ENCODE assay signal across 3 cellular contexts in genomic region chr9:37032713-37033112, GRCh38.
TF ChIP-seq lines count a peak whose summit lies in the region.

No MANE protein-coding gene starts in this region.

TF ChIP-seq in HEK293, 187 proteins besides CTCF, POLR2A, EP300 and RAD21:
- TF ChIP-seq ZFHX2 (tag by site-specific recombination; conservative IDR thresholded peaks at IDR 0.05) (0 out of 2 replicates have a peak, but pooled peaks have one; percentile 6), GLIS2 (tag by site-specific recombination; IDR thresholded peaks at IDR 0.05) (no peak), KLF8 (tag by site-specific recombination; IDR thresholded peaks at IDR 0.05) (no peak)
TF ChIP-seq in HEK293: peak in this region for 1.

TF ChIP-seq in H1, 55 proteins besides CTCF, POLR2A, EP300 and RAD21:
- TF ChIP-seq EZH2 (IDR thresholded peaks at IDR 0.05; ENCODE audit: low read depth, low read length, severe bottlenecking) (peak; percentile 29), TAF1 (IDR thresholded peaks at IDR 0.05; ENCODE audit: low read depth, low read length) (no peak)
TF ChIP-seq in H1: peak in this region for 1.

TF ChIP-seq in SK-N-SH, 30 proteins besides CTCF, POLR2A, EP300 and RAD21:
- no peak for TF ChIP-seq MEF2A (IDR thresholded peaks at IDR 0.05; ENCODE audit: borderline replicate concordance, low read depth)
- TF ChIP-seq SMC3 (IDR thresholded peaks at IDR 0.05; ENCODE audit: low read depth, low read length): no peak
- TF ChIP-seq, protein P1, sequence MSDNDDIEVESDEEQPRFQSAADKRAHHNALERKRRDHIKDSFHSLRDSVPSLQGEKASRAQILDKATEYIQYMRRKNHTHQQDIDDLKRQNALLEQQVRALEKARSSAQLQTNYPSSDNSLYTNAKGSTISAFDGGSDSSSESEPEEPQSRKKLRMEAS (IDR thresholded peaks at IDR 0.05; ENCODE audit: low read depth): no peak
- no peak for TF ChIP-seq FOXJ3 (CRISPR knock-in tag; IDR thresholded peaks at IDR 0.05)
- no peak for TF ChIP-seq TEAD4 (IDR thresholded peaks at IDR 0.05; ENCODE audit: borderline replicate concordance, insufficient read depth)
- no peak for TF ChIP-seq TCF12 (IDR thresholded peaks at IDR 0.05)
- TF ChIP-seq, protein P2, sequence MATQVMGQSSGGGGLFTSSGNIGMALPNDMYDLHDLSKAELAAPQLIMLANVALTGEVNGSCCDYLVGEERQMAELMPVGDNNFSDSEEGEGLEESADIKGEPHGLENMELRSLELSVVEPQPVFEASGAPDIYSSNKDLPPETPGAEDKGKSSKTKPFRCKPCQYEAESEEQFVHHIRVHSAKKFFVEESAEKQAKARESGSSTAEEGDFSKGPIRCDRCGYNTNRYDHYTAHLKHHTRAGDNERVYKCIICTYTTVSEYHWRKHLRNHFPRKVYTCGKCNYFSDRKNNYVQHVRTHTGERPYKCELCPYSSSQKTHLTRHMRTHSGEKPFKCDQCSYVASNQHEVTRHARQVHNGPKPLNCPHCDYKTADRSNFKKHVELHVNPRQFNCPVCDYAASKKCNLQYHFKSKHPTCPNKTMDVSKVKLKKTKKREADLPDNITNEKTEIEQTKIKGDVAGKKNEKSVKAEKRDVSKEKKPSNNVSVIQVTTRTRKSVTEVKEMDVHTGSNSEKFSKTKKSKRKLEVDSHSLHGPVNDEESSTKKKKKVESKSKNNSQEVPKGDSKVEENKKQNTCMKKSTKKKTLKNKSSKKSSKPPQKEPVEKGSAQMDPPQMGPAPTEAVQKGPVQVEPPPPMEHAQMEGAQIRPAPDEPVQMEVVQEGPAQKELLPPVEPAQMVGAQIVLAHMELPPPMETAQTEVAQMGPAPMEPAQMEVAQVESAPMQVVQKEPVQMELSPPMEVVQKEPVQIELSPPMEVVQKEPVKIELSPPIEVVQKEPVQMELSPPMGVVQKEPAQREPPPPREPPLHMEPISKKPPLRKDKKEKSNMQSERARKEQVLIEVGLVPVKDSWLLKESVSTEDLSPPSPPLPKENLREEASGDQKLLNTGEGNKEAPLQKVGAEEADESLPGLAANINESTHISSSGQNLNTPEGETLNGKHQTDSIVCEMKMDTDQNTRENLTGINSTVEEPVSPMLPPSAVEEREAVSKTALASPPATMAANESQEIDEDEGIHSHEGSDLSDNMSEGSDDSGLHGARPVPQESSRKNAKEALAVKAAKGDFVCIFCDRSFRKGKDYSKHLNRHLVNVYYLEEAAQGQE (IDR thresholded peaks at IDR 0.05; ENCODE audit: low read depth, low read length): no peak
TF ChIP-seq in SK-N-SH: peak in this region for 0.
